1 cellular context compared by ENCODE assay signal in the genomic region with DNA sequence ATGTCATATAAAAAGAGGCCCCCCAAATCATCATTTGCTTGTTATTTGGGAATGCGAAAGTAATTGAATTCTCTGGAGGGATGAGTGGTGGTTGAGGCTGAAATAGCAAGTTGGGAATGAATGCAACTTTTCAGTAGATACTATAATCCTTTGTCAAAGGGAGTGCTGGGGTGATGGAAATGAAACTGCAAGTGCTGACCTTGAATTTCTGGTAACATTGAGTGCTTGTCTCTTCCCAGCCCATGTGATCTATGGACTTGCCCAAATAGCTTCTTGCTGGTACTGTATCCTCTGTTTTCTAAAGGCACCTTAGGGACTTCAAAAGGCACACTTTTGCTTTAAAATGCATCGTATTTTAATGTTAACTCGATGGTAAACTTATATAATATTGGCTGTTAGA.
TF ChIP-seq lines count a peak whose summit lies in the region.

No MANE protein-coding gene starts in this region.

TF ChIP-seq in HepG2, 621 proteins besides CTCF, POLR2A, EP300 and RAD21 (continued from another document and continues in another):
- TF ChIP-seq, protein P1, sequence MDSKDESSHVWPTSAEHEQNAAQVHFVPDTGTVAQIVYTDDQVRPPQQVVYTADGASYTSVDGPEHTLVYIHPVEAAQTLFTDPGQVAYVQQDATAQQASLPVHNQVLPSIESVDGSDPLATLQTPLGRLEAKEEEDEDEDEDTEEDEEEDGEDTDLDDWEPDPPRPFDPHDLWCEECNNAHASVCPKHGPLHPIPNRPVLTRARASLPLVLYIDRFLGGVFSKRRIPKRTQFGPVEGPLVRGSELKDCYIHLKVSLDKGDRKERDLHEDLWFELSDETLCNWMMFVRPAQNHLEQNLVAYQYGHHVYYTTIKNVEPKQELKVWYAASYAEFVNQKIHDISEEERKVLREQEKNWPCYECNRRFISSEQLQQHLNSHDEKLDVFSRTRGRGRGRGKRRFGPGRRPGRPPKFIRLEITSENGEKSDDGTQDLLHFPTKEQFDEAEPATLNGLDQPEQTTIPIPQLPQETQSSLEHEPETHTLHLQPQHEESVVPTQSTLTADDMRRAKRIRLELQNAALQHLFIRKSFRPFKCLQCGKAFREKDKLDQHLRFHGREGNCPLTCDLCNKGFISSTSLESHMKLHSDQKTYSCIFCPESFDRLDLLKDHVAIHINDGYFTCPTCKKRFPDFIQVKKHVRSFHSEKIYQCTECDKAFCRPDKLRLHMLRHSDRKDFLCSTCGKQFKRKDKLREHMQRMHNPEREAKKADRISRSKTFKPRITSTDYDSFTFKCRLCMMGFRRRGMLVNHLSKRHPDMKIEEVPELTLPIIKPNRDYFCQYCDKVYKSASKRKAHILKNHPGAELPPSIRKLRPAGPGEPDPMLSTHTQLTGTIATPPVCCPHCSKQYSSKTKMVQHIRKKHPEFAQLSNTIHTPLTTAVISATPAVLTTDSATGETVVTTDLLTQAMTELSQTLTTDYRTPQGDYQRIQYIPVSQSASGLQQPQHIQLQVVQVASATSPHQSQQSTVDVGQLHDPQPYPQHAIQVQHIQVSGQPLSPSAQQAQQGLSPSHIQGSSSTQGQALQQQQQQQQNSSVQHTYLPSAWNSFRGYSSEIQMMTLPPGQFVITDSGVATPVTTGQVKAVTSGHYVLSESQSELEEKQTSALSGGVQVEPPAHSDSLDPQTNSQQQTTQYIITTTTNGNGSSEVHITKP (CRISPR knock-in tag; IDR thresholded peaks at IDR 0.05; ENCODE audit: low read depth): peak; percentile 65; the same call in 1 of the 2 replicates
- TF ChIP-seq SNRNP70 (IDR thresholded peaks at IDR 0.05; ENCODE audit: low read depth, low read length) (no peak), ZSCAN5A (CRISPR knock-in tag; IDR thresholded peaks at IDR 0.05; ENCODE audit: borderline replicate concordance) (0 out of 2 replicates have a peak, but pooled peaks have one; percentile 38), ATRX (CRISPR knock-in tag; IDR thresholded peaks at IDR 0.05; ENCODE audit: borderline replicate concordance) (no peak), ZNF775 (CRISPR knock-in tag; IDR thresholded peaks at IDR 0.05; ENCODE audit: borderline replicate concordance) (no peak), FIP1L1 (IDR thresholded peaks at IDR 0.05; ENCODE audit: borderline replicate concordance, insufficient read depth, low read depth, low read length) (no peak), ZNF331 (CRISPR knock-in tag; IDR thresholded peaks at IDR 0.05) (peak; percentile 51; the same call in 1 of the 2 replicates), CEBPG (CRISPR knock-in tag; IDR thresholded peaks at IDR 0.05) (peak; percentile 47; the same call in 1 of the 2 replicates), SSRP1 (CRISPR knock-in tag; IDR thresholded peaks at IDR 0.05) (no peak), DDIT3 (CRISPR knock-in tag; IDR thresholded peaks at IDR 0.05) (no peak), ATF7 (IDR thresholded peaks at IDR 0.05) (no peak), ATF7 (CRISPR knock-in tag; IDR thresholded peaks at IDR 0.05) (no peak), ZNF614 (CRISPR knock-in tag; IDR thresholded peaks at IDR 0.05; ENCODE audit: borderline replicate concordance) (peak; percentile 49; the same call in 1 of the 2 replicates), ZNF17 (CRISPR knock-in tag; IDR thresholded peaks at IDR 0.05) (no peak), CHCHD3 (CRISPR knock-in tag; IDR thresholded peaks at IDR 0.05) (no peak), HDAC2 (CRISPR knock-in tag; IDR thresholded peaks at IDR 0.05) (peak; percentile 67; the same call in 1 of the 2 replicates), FOXP1 (IDR thresholded peaks at IDR 0.05) (no peak), FOXP1 (CRISPR knock-in tag; IDR thresholded peaks at IDR 0.05) (no peak), HOXA9 (CRISPR knock-in tag; IDR thresholded peaks at IDR 0.05; ENCODE audit: borderline replicate concordance) (no peak), GATAD2A (CRISPR knock-in tag; IDR thresholded peaks at IDR 0.05) (peak; percentile 78), ZNF414 (CRISPR knock-in tag; IDR thresholded peaks at IDR 0.05) (no peak), ZSCAN12 (CRISPR knock-in tag; IDR thresholded peaks at IDR 0.05) (no peak), THAP11 (CRISPR knock-in tag; IDR thresholded peaks at IDR 0.05) (peak; percentile 34; the same call in 1 of the 2 replicates), ZNF34 (CRISPR knock-in tag; IDR thresholded peaks at IDR 0.05; ENCODE audit: borderline replicate concordance) (no peak), THAP9 (CRISPR knock-in tag; IDR thresholded peaks at IDR 0.05; ENCODE audit: borderline replicate concordance) (no peak), NR2F2 (IDR thresholded peaks at IDR 0.05; ENCODE audit: borderline replicate concordance, low read depth) (no peak), ZNF292 (CRISPR knock-in tag; IDR thresholded peaks at IDR 0.05; ENCODE audit: borderline replicate concordance, low read depth) (peak; percentile 42; the same call in 1 of the 2 replicates), ZSCAN9 (CRISPR knock-in tag; IDR thresholded peaks at IDR 0.05; ENCODE audit: borderline replicate concordance) (peak; percentile 40; the same call in 1 of the 2 replicates), ZNF891 (CRISPR knock-in tag; IDR thresholded peaks at IDR 0.05) (no peak), TGIF2 (CRISPR knock-in tag; IDR thresholded peaks at IDR 0.05) (peak; percentile 17; the same call in 1 of the 2 replicates), FOXJ3 (CRISPR knock-in tag; IDR thresholded peaks at IDR 0.05; ENCODE audit: borderline replicate concordance) (no peak), JARID2 (CRISPR knock-in tag; IDR thresholded peaks at IDR 0.05; ENCODE audit: insufficient replicate concordance) (no peak)
- TF ChIP-seq, protein P2, sequence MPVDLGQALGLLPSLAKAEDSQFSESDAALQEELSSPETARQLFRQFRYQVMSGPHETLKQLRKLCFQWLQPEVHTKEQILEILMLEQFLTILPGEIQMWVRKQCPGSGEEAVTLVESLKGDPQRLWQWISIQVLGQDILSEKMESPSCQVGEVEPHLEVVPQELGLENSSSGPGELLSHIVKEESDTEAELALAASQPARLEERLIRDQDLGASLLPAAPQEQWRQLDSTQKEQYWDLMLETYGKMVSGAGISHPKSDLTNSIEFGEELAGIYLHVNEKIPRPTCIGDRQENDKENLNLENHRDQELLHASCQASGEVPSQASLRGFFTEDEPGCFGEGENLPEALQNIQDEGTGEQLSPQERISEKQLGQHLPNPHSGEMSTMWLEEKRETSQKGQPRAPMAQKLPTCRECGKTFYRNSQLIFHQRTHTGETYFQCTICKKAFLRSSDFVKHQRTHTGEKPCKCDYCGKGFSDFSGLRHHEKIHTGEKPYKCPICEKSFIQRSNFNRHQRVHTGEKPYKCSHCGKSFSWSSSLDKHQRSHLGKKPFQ (CRISPR knock-in tag; IDR thresholded peaks at IDR 0.05; ENCODE audit: insufficient replicate concordance): no peak
- TF ChIP-seq, protein P3, sequence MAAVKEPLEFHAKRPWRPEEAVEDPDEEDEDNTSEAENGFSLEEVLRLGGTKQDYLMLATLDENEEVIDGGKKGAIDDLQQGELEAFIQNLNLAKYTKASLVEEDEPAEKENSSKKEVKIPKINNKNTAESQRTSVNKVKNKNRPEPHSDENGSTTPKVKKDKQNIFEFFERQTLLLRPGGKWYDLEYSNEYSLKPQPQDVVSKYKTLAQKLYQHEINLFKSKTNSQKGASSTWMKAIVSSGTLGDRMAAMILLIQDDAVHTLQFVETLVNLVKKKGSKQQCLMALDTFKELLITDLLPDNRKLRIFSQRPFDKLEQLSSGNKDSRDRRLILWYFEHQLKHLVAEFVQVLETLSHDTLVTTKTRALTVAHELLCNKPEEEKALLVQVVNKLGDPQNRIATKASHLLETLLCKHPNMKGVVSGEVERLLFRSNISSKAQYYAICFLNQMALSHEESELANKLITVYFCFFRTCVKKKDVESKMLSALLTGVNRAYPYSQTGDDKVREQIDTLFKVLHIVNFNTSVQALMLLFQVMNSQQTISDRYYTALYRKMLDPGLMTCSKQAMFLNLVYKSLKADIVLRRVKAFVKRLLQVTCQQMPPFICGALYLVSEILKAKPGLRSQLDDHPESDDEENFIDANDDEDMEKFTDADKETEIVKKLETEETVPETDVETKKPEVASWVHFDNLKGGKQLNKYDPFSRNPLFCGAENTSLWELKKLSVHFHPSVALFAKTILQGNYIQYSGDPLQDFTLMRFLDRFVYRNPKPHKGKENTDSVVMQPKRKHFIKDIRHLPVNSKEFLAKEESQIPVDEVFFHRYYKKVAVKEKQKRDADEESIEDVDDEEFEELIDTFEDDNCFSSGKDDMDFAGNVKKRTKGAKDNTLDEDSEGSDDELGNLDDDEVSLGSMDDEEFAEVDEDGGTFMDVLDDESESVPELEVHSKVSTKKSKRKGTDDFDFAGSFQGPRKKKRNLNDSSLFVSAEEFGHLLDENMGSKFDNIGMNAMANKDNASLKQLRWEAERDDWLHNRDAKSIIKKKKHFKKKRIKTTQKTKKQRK (IDR thresholded peaks at IDR 0.05; ENCODE audit: low read length): no peak
- TF ChIP-seq, protein P4, sequence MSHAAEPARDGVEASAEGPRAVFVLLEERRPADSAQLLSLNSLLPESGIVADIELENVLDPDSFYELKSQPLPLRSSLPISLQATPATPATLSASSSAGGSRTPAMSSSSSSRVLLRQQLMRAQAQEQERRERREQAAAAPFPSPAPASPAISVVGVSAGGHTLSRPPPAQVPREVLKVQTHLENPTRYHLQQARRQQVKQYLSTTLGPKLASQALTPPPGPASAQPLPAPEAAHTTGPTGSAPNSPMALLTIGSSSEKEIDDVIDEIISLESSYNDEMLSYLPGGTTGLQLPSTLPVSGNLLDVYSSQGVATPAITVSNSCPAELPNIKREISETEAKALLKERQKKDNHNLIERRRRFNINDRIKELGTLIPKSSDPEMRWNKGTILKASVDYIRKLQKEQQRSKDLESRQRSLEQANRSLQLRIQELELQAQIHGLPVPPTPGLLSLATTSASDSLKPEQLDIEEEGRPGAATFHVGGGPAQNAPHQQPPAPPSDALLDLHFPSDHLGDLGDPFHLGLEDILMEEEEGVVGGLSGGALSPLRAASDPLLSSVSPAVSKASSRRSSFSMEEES (CRISPR knock-in tag; IDR thresholded peaks at IDR 0.05): peak; percentile 57
- TF ChIP-seq, protein P5, sequence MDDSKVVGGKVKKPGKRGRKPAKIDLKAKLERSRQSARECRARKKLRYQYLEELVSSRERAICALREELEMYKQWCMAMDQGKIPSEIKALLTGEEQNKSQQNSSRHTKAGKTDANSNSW (CRISPR knock-in tag; IDR thresholded peaks at IDR 0.05; ENCODE audit: borderline replicate concordance): no peak
- TF ChIP-seq, protein P6, sequence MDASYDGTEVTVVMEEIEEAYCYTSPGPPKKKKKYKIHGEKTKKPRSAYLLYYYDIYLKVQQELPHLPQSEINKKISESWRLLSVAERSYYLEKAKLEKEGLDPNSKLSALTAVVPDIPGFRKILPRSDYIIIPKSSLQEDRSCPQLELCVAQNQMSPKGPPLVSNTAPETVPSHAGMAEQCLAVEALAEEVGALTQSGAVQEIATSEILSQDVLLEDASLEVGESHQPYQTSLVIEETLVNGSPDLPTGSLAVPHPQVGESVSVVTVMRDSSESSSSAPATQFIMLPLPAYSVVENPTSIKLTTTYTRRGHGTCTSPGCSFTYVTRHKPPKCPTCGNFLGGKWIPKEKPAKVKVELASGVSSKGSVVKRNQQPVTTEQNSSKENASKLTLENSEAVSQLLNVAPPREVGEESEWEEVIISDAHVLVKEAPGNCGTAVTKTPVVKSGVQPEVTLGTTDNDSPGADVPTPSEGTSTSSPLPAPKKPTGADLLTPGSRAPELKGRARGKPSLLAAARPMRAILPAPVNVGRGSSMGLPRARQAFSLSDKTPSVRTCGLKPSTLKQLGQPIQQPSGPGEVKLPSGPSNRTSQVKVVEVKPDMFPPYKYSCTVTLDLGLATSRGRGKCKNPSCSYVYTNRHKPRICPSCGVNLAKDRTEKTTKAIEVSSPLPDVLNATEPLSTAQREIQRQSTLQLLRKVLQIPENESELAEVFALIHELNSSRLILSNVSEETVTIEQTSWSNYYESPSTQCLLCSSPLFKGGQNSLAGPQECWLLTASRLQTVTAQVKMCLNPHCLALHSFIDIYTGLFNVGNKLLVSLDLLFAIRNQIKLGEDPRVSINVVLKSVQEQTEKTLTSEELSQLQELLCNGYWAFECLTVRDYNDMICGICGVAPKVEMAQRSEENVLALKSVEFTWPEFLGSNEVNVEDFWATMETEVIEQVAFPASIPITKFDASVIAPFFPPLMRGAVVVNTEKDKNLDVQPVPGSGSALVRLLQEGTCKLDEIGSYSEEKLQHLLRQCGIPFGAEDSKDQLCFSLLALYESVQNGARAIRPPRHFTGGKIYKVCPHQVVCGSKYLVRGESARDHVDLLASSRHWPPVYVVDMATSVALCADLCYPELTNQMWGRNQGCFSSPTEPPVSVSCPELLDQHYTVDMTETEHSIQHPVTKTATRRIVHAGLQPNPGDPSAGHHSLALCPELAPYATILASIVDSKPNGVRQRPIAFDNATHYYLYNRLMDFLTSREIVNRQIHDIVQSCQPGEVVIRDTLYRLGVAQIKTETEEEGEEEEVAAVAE (CRISPR knock-in tag; IDR thresholded peaks at IDR 0.05; ENCODE audit: borderline replicate concordance): no peak
